8 cellular contexts compared by ENCODE assay signal in the genomic region with DNA sequence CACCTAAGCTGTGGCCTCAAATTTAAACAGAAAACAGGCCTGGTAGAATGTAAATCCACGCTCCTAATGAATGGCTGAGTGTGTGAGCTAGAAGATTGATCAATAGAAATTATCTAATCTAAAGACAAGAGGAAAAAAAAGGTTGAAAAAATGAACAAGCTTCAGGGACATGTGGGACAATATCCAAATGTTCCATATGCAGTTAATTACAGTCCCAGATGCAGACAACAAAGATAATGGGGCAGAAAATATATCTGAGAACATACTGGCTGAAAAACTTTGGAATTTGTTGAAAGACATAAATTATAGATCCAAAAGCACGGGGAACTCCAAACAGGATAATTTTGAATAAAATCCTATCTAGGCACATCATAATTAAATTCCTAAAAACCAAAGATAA.
"Had no signal": no experiment of that assay in that cellular context is flagged by ENCODE, and none has a peak within 500 bp of the region (broad histone marks: within the 10 kb centered on the region; RNA-seq: fewer than 3 reads in every experiment).

No MANE protein-coding gene starts in this region.

- H3K9me3 ChIP-seq: HAP-1 had no signal

- ATAC-seq: HCT116, HepG2 had no signal

- H3K9ac ChIP-seq: GM23248 had no signal

- H3K36me3 ChIP-seq: HAP-1 had no signal

- H3K4me1 ChIP-seq: HAP-1 had no signal

- H3K27ac ChIP-seq: GM23248, HL-60 had no signal

- H3K4me3 ChIP-seq: GM23248, HAP-1 had no signal

- DNase-seq: GM23248, GOT3, H7, HFFc6 had no signal

- H2AFZ ChIP-seq: GM23248 had no signal
